ENCODE assay signal across 25 cellular contexts in genomic region chr4:87230806-87231205, GRCh38. TPM values are rescaled to one million over a fixed set of nuclear protein-coding genes. Genes with fewer than 3 reads are reported as not detected.
DNase-seq lines count a peak whose midpoint lies in the region; ATAC-seq, FAIRE-seq and TF ChIP-seq lines count a peak whose summit lies in the region.
"Had no signal": no experiment of that assay in that cellular context is flagged by ENCODE, and none has a peak within 500 bp of the region (broad histone marks: within the 10 kb centered on the region; RNA-seq: fewer than 3 reads in every experiment).

No MANE protein-coding gene starts in this region.

- H2AFZ ChIP-seq in HepG2 (ENCODE audit: low read length) (peak overlapping the region; percentile 40), K562 (ENCODE audit: low read depth, low read length) (0 out of 2 replicates have a peak overlapping the region, but pooled peaks have one; percentile 12), trophoblast cell (ENCODE audit: insufficient read depth, low read length, poor library complexity) (no peak overlapping the region)

- TF ChIP-seq RAD21 in HepG2 (CRISPR knock-in tag; IDR thresholded peaks at IDR 0.05), result no peak
- no peak for TF ChIP-seq RAD21 in K562 (CRISPR knock-in tag; conservative IDR thresholded peaks at IDR 0.05 in 1 of 2, IDR thresholded peaks at IDR 0.05 in 1 of 2)

- H3K4me1 ChIP-seq in HepG2 (ENCODE audit: insufficient read depth, low read length) (peaks cover 13% of the 10 kb centered on the region; the same call in 1 of the 2 replicates), right lobe of liver (peaks cover 0 to 5% (median 2%) of the 10 kb centered on the region in 4 donors), K562 (replicated peaks in 1 of 2; ENCODE audit: control insufficient read depth in 2 of 2, insufficient read depth in 2 of 2, low read length in 2 of 2) (peaks cover 0 to 9% of the 10 kb centered on the region in 2 experiments; a peak in 1 of 5 replicates), trophoblast cell (ENCODE audit: control insufficient read depth in 1 of 2, insufficient read depth in 2 of 2, low read length in 2 of 2) (no peaks in the 10 kb centered on the region), endodermal cell (ENCODE audit: control insufficient read depth, insufficient read depth, low read length) (peaks cover 4% of the 10 kb centered on the region)
- H3K4me1 ChIP-seq: HAP-1 had no signal

- H3K9ac ChIP-seq in HepG2 (ENCODE audit: insufficient read depth, low read depth, low read length) (no peak overlapping the region), K562 (ENCODE audit: insufficient read depth in 1 of 2, low read depth in 2 of 2, low read length in 2 of 2) (no peak overlapping the region), trophoblast cell (ENCODE audit: low read length) (no peak overlapping the region), endodermal cell (ENCODE audit: extremely low read depth, low read length, poor library complexity, severe bottlenecking) (no peak overlapping the region)
- H3K9ac ChIP-seq: BLaER1 treated with 17β-estradiol and CSF1 and Interleukin-3, amounts not matched to agents 10 nM and 100 nM had no signal

- H3K27me3 Mint-ChIP-seq in endodermal cell (ENCODE audit: insufficient read depth), result peaks cover 16% of the 10 kb centered on the region
- H3K27me3 Mint-ChIP-seq: CD4-positive, alpha-beta T cell; CD8-positive, alpha-beta memory T cell had no signal

- DNase-seq in HepG2 (ENCODE audit: low spot score) (no peak), right lobe of liver (no peak), K562 (ENCODE audit: extremely low read depth in 1 of 4, low spot score in 3 of 4) (no peak), trophoblast cell (peak; percentile 53 to 73), endodermal cell (no peak), HuH-7 (ENCODE audit: low spot score) (no peak)
- DNase-seq: 8988T; ACHN; AML-193; BE2C; Calu3; CD4-positive, alpha-beta T cell; CD8-positive, alpha-beta memory T cell; DMS53; DMS79 treated with DMSO at 0.1 percent for 48 hours; GF-D8; GOT3; HFFc6 had no signal

- H3K9me3 ChIP-seq in HepG2 (ENCODE audit: low read length) (no peaks in the 10 kb centered on the region), right lobe of liver (no peaks in the 10 kb centered on the region), K562 (replicated peaks; ENCODE audit: control insufficient read depth, insufficient read depth, low read depth, low read length) (no peaks in the 10 kb centered on the region), trophoblast cell (ENCODE audit: insufficient read depth, low read depth, low read length) (no peaks in the 10 kb centered on the region), endodermal cell (ENCODE audit: control insufficient read depth, low read length) (no peaks in the 10 kb centered on the region)
- H3K9me3 ChIP-seq: A549; BE2C; BLaER1 treated with 17β-estradiol and CSF1 and Interleukin-3, amounts not matched to agents 10 nM and 100 nM; HAP-1 had no signal

- no peak overlapping the region; the same call in 1 of the 2 replicates for H3K4me2 ChIP-seq in HepG2 (ENCODE audit: low read depth, low read length)
- no peak overlapping the region for H3K4me2 ChIP-seq in K562 (ENCODE audit: insufficient read depth, low read length)
- H3K4me2 ChIP-seq in trophoblast cell (ENCODE audit: low read length), result no peak overlapping the region
- H3K4me2 ChIP-seq: A549; BLaER1 treated with 17β-estradiol and CSF1 and Interleukin-3, amounts not matched to agents 10 nM and 100 nM had no signal

- H2BK12ac ChIP-seq in trophoblast cell (ENCODE audit: low read length), result no peak overlapping the region

- no peaks in the 10 kb centered on the region for H3K36me3 ChIP-seq in HepG2 (replicated peaks in 1 of 2; ENCODE audit: control insufficient read depth in 1 of 2, insufficient read depth in 2 of 2, low read length in 2 of 2)
- no peaks in the 10 kb centered on the region for H3K36me3 ChIP-seq in right lobe of liver
- H3K36me3 ChIP-seq in K562 (ENCODE audit: control insufficient read depth, insufficient read depth, low read length), result no peaks in the 10 kb centered on the region
- no peaks in the 10 kb centered on the region for H3K36me3 ChIP-seq in trophoblast cell (ENCODE audit: control insufficient read depth in 1 of 2, insufficient read depth in 2 of 2, low read length in 2 of 2)
- H3K36me3 ChIP-seq in endodermal cell (ENCODE audit: control insufficient read depth, insufficient read depth, low read length), result no peaks in the 10 kb centered on the region
- H3K36me3 ChIP-seq: BE2C; BLaER1 treated with 17β-estradiol and CSF1 and Interleukin-3, amounts not matched to agents 10 nM and 100 nM; HAP-1 had no signal

- WGBS in HepG2 (ENCODE audit: low lambda C conversion rate), result 17% methylated on average over 5 of the region's 6 CpGs
- 76% methylated on average over 4 of the region's 6 CpGs for WGBS in right lobe of liver (ENCODE audit: insufficient coverage, low coverage, low lambda C conversion rate, missing lambda C conversion rate)
- WGBS in K562 (ENCODE audit: insufficient coverage, low coverage, missing lambda C conversion rate), result 21% methylated on average over 6 of the region's 6 CpGs
- no CpG with 5 or more reads among the region's 6 CpGs for WGBS in trophoblast cell (ENCODE audit: extremely low coverage, insufficient coverage, insufficient read length)
- 76 to 88% methylated on average over 5 to 6 of the region's 6 CpGs for WGBS in endodermal cell (ENCODE audit: insufficient coverage in 1 of 2, insufficient read length in 1 of 2), 2 experiments

- H2BK120ac ChIP-seq in trophoblast cell (ENCODE audit: insufficient read depth, low read length, poor library complexity), result no peak overlapping the region

- POLR2A ChIA-PET in HepG2 (lab: Yijun Ruan, JAX) (no interaction called here), K562 (lab: Yijun Ruan, JAX) (no interaction called here)

- no peaks in the 10 kb centered on the region for H3K79me2 ChIP-seq in HepG2 (ENCODE audit: insufficient read depth, low read length)
- no peaks in the 10 kb centered on the region for H3K79me2 ChIP-seq in K562 (ENCODE audit: control insufficient read depth, insufficient read depth, low read length)
- no peaks in the 10 kb centered on the region for H3K79me2 ChIP-seq in trophoblast cell (ENCODE audit: control insufficient read depth, insufficient read depth, low read length, poor library complexity)

- no peak overlapping the region for H4K8ac ChIP-seq in trophoblast cell (ENCODE audit: low read depth, low read length)

- H2BK5ac ChIP-seq in trophoblast cell (ENCODE audit: low read depth, low read length, poor library complexity), result no peak overlapping the region

- H3K4me3 Mint-ChIP-seq in endodermal cell, result no peak overlapping the region
- H3K4me3 Mint-ChIP-seq: CD14-positive monocyte; CD4-positive, alpha-beta T cell; CD8-positive, alpha-beta memory T cell; HFFc6 had no signal

- H3K36me3 Mint-ChIP-seq in endodermal cell (ENCODE audit: low read depth), result no peaks in the 10 kb centered on the region
- H3K36me3 Mint-ChIP-seq: CD14-positive monocyte; CD8-positive, alpha-beta memory T cell had no signal

- no peak overlapping the region for H4K12ac ChIP-seq in trophoblast cell (ENCODE audit: low read depth, low read length)

- CTCF ChIA-PET in HepG2 (lab: Yijun Ruan, JAX; ENCODE audit: low intra/inter-chr PET ratio, low total read pairs), result no interaction called here
- CTCF ChIA-PET in K562 (lab: Yijun Ruan, JAX; ENCODE audit: low intra/inter-chr PET ratio), result no interaction called here

- no peak overlapping the region for H2AK5ac ChIP-seq in trophoblast cell (ENCODE audit: low read length)

- no peak overlapping the region for H3K4ac ChIP-seq in trophoblast cell (ENCODE audit: low read depth, low read length)

- TF ChIP-seq POLR2A in HepG2 (IDR thresholded peaks at IDR 0.05; ENCODE audit: insufficient read depth in 1 of 2, low read depth in 2 of 2, low read length in 2 of 2) (no peak), right lobe of liver (IDR thresholded peaks at IDR 0.05) (no peak), K562 (conservative IDR thresholded peaks at IDR 0.05) (no peak)

- no peak overlapping the region for H3K4me3 ChIP-seq in HepG2 (replicated peaks in 1 of 3; ENCODE audit: insufficient read depth in 1 of 3, low read depth in 2 of 3, low read length in 3 of 3)
- no peak overlapping the region for H3K4me3 ChIP-seq in right lobe of liver
- H3K4me3 ChIP-seq in K562, result no peak overlapping the region
- no peak overlapping the region for H3K4me3 ChIP-seq in trophoblast cell (ENCODE audit: low read depth, low read length)
- no peak overlapping the region for H3K4me3 ChIP-seq in endodermal cell (ENCODE audit: low read length)
- H3K4me3 ChIP-seq: A549; BLaER1 treated with 17β-estradiol and CSF1 and Interleukin-3, amounts not matched to agents 10 nM and 100 nM; HAP-1 had no signal

- no peak overlapping the region for H3K23ac ChIP-seq in trophoblast cell (ENCODE audit: low read length)

- no peaks in the 10 kb centered on the region for H3K9me3 Mint-ChIP-seq in endodermal cell
- H3K9me3 Mint-ChIP-seq: CD4-positive, alpha-beta T cell; CD8-positive, alpha-beta memory T cell; HFFc6 had no signal

- no peak overlapping the region for H3K14ac ChIP-seq in trophoblast cell (ENCODE audit: low read length)

- peaks cover 2% of the 10 kb centered on the region for H3K79me1 ChIP-seq in trophoblast cell (ENCODE audit: low read length)

- no peak overlapping the region for H4K91ac ChIP-seq in trophoblast cell (ENCODE audit: low read depth, low read length)

- H3K9me1 ChIP-seq in K562 (ENCODE audit: control insufficient read depth, insufficient read depth, low read length), result no peaks in the 10 kb centered on the region

- no peaks in the 10 kb centered on the region for H4K20me1 ChIP-seq in HepG2 (ENCODE audit: insufficient read depth, low read length)
- H4K20me1 ChIP-seq in K562 (replicated peaks; ENCODE audit: control insufficient read depth, insufficient read depth, low read length), result no peaks in the 10 kb centered on the region
- H4K20me1 ChIP-seq: BLaER1 treated with 17β-estradiol and CSF1 and Interleukin-3, amounts not matched to agents 10 nM and 100 nM had no signal

- H3K27ac ChIP-seq in HepG2 (ENCODE audit: extremely low read length, insufficient read depth, low read length), result no peak overlapping the region
- H3K27ac ChIP-seq in right lobe of liver, result no peak overlapping the region
- no peak overlapping the region for H3K27ac ChIP-seq in K562 (ENCODE audit: extremely low read depth, low read depth, low read length)
- H3K27ac ChIP-seq in trophoblast cell (ENCODE audit: low read depth, low read length), result no peak overlapping the region
- no peak overlapping the region for H3K27ac ChIP-seq in endodermal cell (ENCODE audit: low read depth, low read length)
- H3K27ac ChIP-seq: A549; BLaER1 treated with 17β-estradiol and CSF1 and Interleukin-3, amounts not matched to agents 10 nM and 100 nM had no signal

- in situ Hi-C loops in HepG2 (cut with HindIII; ENCODE audit: extremely low pct_ligation_motif_present, low pct_unique_long_range_greater_than_20kb), result loop anchor here (5.0 to 10.0 kb wide), 3 partner anchors 79 to 336 kb away; partner anchors contain the start of gene C4orf36
- in situ Hi-C loops in K562 (cut with MboI), result loop anchor here (5.0 to 10.0 kb wide), 2 partner anchors 79 to 326 kb away; no protein-coding TSS in a partner anchor

- FAIRE-seq in HepG2 (lab: Jason Lieb, UNC) (no peak), K562 (lab: Jason Lieb, UNC) (no peak)
- FAIRE-seq: A549, GM12891, GM18507, H54 had no signal

- BruUV-seq in HepG2 (replicated peaks; lab: Mats Ljungman, UMichigan) (no TSS peak), K562 (replicated peaks; lab: Mats Ljungman, UMichigan) (no TSS peak)

- no peak for TF ChIP-seq EP300 in HepG2 (IDR thresholded peaks at IDR 0.05; ENCODE audit: low read depth in 2 of 2, low read length in 2 of 2)
- no peak for TF ChIP-seq EP300 in HepG2 (CRISPR knock-in tag; IDR thresholded peaks at IDR 0.05; ENCODE audit: borderline replicate concordance)
- TF ChIP-seq EP300 in K562 (IDR thresholded peaks at IDR 0.05; ENCODE audit: low read length), result no peak

- TF ChIP-seq CTCF in HepG2 (CRISPR knock-in tag; IDR thresholded peaks at IDR 0.05) (no peak), right lobe of liver (IDR thresholded peaks at IDR 0.05) (no peak), K562 (IDR thresholded peaks at IDR 0.05 in 2 of 3, conservative IDR thresholded peaks at IDR 0.05 in 1 of 3; ENCODE audit: insufficient read depth in 2 of 3, low read depth in 1 of 3, low read length in 3 of 3) (no peak), endodermal cell (conservative IDR thresholded peaks at IDR 0.05) (no peak)

- no peak overlapping the region for H3K18ac ChIP-seq in trophoblast cell (ENCODE audit: low read length)

- no peaks in the 10 kb centered on the region for H3K4me1 Mint-ChIP-seq in endodermal cell
- H3K4me1 Mint-ChIP-seq: CD8-positive, alpha-beta memory T cell had no signal

- H3K27ac Mint-ChIP-seq in endodermal cell, result no peak overlapping the region
- H3K27ac Mint-ChIP-seq: CD14-positive monocyte; CD4-positive, alpha-beta T cell; CD8-positive, alpha-beta memory T cell; HFFc6 had no signal

- intact Hi-C loops in HepG2 (cut with micrococcal nuclease; ENCODE audit: unreplicated experiment) (no loop called here), right lobe of liver (cut with DNase I) (loop anchor here in 1 of 2 donors (10.0 kb wide), 1 partner anchor 76 kb away; no protein-coding TSS in a partner anchor), K562 (cut with micrococcal nuclease) (no loop called here)

- ATAC-seq in HepG2 (peak; percentile 33; the same call in 2 of the 3 replicates), right lobe of liver (no peak), K562 (no peak; the same call in 2 of the 3 replicates)
- ATAC-seq: A549 had no signal

- no peaks in the 10 kb centered on the region; a peak in 1 of 5 replicates for H3K27me3 ChIP-seq in HepG2 (ENCODE audit: control insufficient read depth in 1 of 2, insufficient read depth in 2 of 2, low read length in 2 of 2)
- no peaks in the 10 kb centered on the region for H3K27me3 ChIP-seq in right lobe of liver
- H3K27me3 ChIP-seq in K562 (ENCODE audit: control insufficient read depth in 2 of 2, insufficient read depth in 2 of 2, low read length in 2 of 2), result no peaks in the 10 kb centered on the region; a peak in 1 of 5 replicates
- H3K27me3 ChIP-seq in trophoblast cell (ENCODE audit: insufficient read depth, low read length), result no peaks in the 10 kb centered on the region
- no peaks in the 10 kb centered on the region for H3K27me3 ChIP-seq in endodermal cell (ENCODE audit: control insufficient read depth, insufficient read depth, low read length, poor library complexity, severe bottlenecking)
- H3K27me3 ChIP-seq: BE2C; BLaER1 treated with 17β-estradiol and CSF1 and Interleukin-3, amounts not matched to agents 10 nM and 100 nM had no signal

RNA-seq across cellular contexts. Expression of gene KLHL8, which starts 10.4 kb away (rescaled TPM):
- total RNA-seq in HepG2 (2016; rRNA removed; fragmentation: Illumina TruSeq; extraction: Trizol), result 11.7 and 18.4 TPM in 2 replicates
- total RNA-seq in HepG2 (2016; cell fraction: cytosol; rRNA removed; fragmentation: Illumina TruSeq; extraction: Trizol; ENCODE audit: low read depth), result 29.5 and 30.8 TPM in 2 replicates
- 12.4 and 16.0 TPM in 2 replicates for total RNA-seq in HepG2 (2016; cell fraction: insoluble cytoplasmic fraction; rRNA removed; fragmentation: Illumina TruSeq; extraction: Trizol)
- total RNA-seq in HepG2 (2016; cell fraction: membrane; rRNA removed; fragmentation: Illumina TruSeq; extraction: Trizol), result 21.3 and 27.0 TPM in 2 replicates
- 10.2 and 11.7 TPM in 2 replicates for total RNA-seq in HepG2 (2016; cell fraction: nucleus; rRNA removed; fragmentation: Illumina TruSeq; extraction: Trizol)
- 2.6 and 2.8 TPM in 2 replicates for polyA plus RNA-seq in HepG2 (2011; rRNA removed)
- 1.7 and 3.5 TPM in 2 replicates for polyA plus RNA-seq in HepG2 (2011; cell fraction: cytosol; rRNA removed)
- polyA plus RNA-seq in HepG2 (2011; cell fraction: nucleus; rRNA removed), result 1.6 TPM in 2 replicates
- polyA plus RNA-seq in HepG2 (2012), result 7.8 and 8.3 TPM in 2 replicates
- 0.57 and 0.74 TPM in 2 replicates for polyA plus RNA-seq in HepG2 (2016; cell fraction: cytosol; fragmentation: Illumina TruSeq; extraction: Trizol; ENCODE audit: low read depth)
- polyA plus RNA-seq in HepG2 (2016; cell fraction: insoluble cytoplasmic fraction; fragmentation: Illumina TruSeq; extraction: Trizol; ENCODE audit: low read depth), result 13.1 and 14.9 TPM in 2 replicates
- polyA plus RNA-seq in HepG2 (2016; cell fraction: membrane; fragmentation: Illumina TruSeq; extraction: Trizol; ENCODE audit: low read depth), result 2.8 and 3.1 TPM in 2 replicates
- 6.6 and 6.7 TPM in 2 replicates for polyA plus RNA-seq in HepG2 (2016; cell fraction: nucleus; fragmentation: Illumina TruSeq; extraction: Trizol; ENCODE audit: insufficient read depth, low read depth)
- polyA minus RNA-seq in HepG2 (2011; rRNA and poly(A)+ RNA removed; ENCODE audit: low replicate concordance), result 6.6 and 12.6 TPM in 2 replicates
- polyA minus RNA-seq in HepG2 (2011; cell fraction: cytosol; rRNA and poly(A)+ RNA removed), result 8.1 and 10.3 TPM in 2 replicates
- polyA minus RNA-seq in HepG2 (2011; cell fraction: nucleus; rRNA and poly(A)+ RNA removed), result 12.7 and 12.9 TPM in 2 replicates
- 1 to 10 TPM; 5.5 to 9.6 (median 7.2) TPM for total RNA-seq in right lobe of liver
- total RNA-seq in K562 (2011; cell fraction: chromatin; rRNA removed; ENCODE audit: low replicate concordance), result 12.2 and 27.8 TPM in 2 replicates
- 8.3 TPM in 2 replicates for total RNA-seq in K562 (2011; cell fraction: nucleolus; rRNA removed)
- total RNA-seq in K562 (2011; cell fraction: nucleoplasm; rRNA removed), result 12.0 and 23.4 TPM in 2 replicates
- 9.7 and 15.0 TPM in 2 replicates for total RNA-seq in K562 (2014; rRNA removed)
- total RNA-seq in K562 (2014; rRNA removed; fragmentation: Illumina TruSeq; extraction: Trizol), result 25.3 and 29.2 TPM in 2 replicates
- 21.8 and 23.0 TPM in 2 replicates for total RNA-seq in K562 (2015; rRNA removed; fragmentation: Illumina TruSeq; extraction: Trizol)
- 16.8 and 18.2 TPM in 2 replicates for total RNA-seq in K562 (2021)
- 10.6 and 15.7 TPM in 2 replicates for polyA plus RNA-seq in K562 (2011; rRNA removed)
- 3.0 and 8.9 TPM in 2 replicates for polyA plus RNA-seq in K562 (2011; cell fraction: cytosol; rRNA removed)
- polyA plus RNA-seq in K562 (2011; cell fraction: nucleus; rRNA removed), result 3.3 and 3.6 TPM in 2 replicates
- polyA plus RNA-seq in K562 (2012), result 8.6 and 16.8 TPM in 2 replicates
- polyA plus RNA-seq in K562 (2014; fragmentation: Illumina TruSeq; extraction: Trizol), result 18.7 and 20.4 TPM in 2 replicates
- 10 to 100 TPM in 1 of 2 experiments, 1 to 10 TPM in 1; 8.7 to 10.5 TPM for polyA plus RNA-seq in K562 (2014; fragmentation: Nextera tagmentation; extraction: Ambion mirVana)
- polyA plus RNA-seq in K562 (2014; rRNA removed), result 13.0 and 13.2 TPM in 2 replicates
- 90.7 and 108 TPM in 2 replicates for polyA minus RNA-seq in K562 (2011; rRNA and poly(A)+ RNA removed)
- 18.0 and 24.5 TPM in 2 replicates for polyA minus RNA-seq in K562 (2011; cell fraction: cytosol; rRNA and poly(A)+ RNA removed)
- 12.4 and 17.0 TPM in 2 replicates for polyA minus RNA-seq in K562 (2011; cell fraction: nucleus; rRNA and poly(A)+ RNA removed)
- polyA plus RNA-seq in trophoblast cell (2013), result 11.0 and 11.2 TPM in 2 replicates
- 10 to 100 TPM in 1 of 2 donors, 1 to 10 TPM in 1; 4.3 to 11.2 TPM for total RNA-seq in endodermal cell
- 12.6 TPM for polyA plus RNA-seq in endodermal cell (2013, experiment 1 of 2)
- polyA plus RNA-seq in endodermal cell (2013, experiment 2 of 2), result 12.0 TPM

Comparison
In these comparisons a context has a peak if more than half of its experiments do, and no peak if none do; other contexts are left out.
1. DNase-seq: peak in trophoblast cell (2 of 2); none in HepG2 (single experiment), right lobe of liver (0 of 3), K562 (0 of 4), endodermal cell (single experiment) and HuH-7 (single experiment).